Comparison of ENCODE assay signal across 8 cellular contexts in genomic region chr9:93061791-93062299, GRCh38. TPM values are rescaled to one million over a fixed set of nuclear protein-coding genes. Genes with fewer than 3 reads are reported as not detected.
A peak's percentile ranks its signal among the peaks of the same experiment; 100 is the strongest.
DNase-seq lines count a peak whose midpoint lies in the region; TF ChIP-seq lines count a peak whose summit lies in the region.

No MANE protein-coding gene starts in this region.

- peak overlapping the region; percentile 15 for H3K56ac ChIP-seq in mesendoderm (ENCODE audit: low read length)

- peak; percentile 86 for DNase-seq in H7
- no peak for DNase-seq in mesendoderm
- DNase-seq in hepatic stellate cell (ENCODE audit: low spot score), result no peak
- no peak for DNase-seq in stimulated activated naive CD4-positive, alpha-beta T cell treated with Interleukin-2 at 50 U/mL for 16 hours (lab: John Stamatoyannopoulos, UW)
- no peak for DNase-seq in COR-L47 (lab: John Stamatoyannopoulos, UW)
- DNase-seq in LoVo (ENCODE audit: low spot score), result no peak

- no peaks in the 10 kb centered on the region for H3K36me3 ChIP-seq in H7 (replicated peaks; ENCODE audit: control insufficient read depth, insufficient read depth, low read length)
- H3K36me3 ChIP-seq in SU-DHL-6 (ENCODE audit: low read length), result no peaks in the 10 kb centered on the region
- no peaks in the 10 kb centered on the region for H3K36me3 ChIP-seq in mesendoderm (ENCODE audit: control insufficient read depth, insufficient read depth, low read length)

- H2BK15ac ChIP-seq in mesendoderm (replicated peaks; ENCODE audit: low read depth), result no peak overlapping the region

- peak overlapping the region; percentile 42 for H3K4me2 ChIP-seq in SU-DHL-6 (ENCODE audit: low read depth, low read length, poor library complexity, severe bottlenecking)
- H3K4me2 ChIP-seq in mesendoderm (ENCODE audit: low read length), result no peak overlapping the region

- H3K79me2 ChIP-seq in SU-DHL-6 (ENCODE audit: insufficient read depth, low read length) (no peaks in the 10 kb centered on the region), mesendoderm (ENCODE audit: control insufficient read depth, insufficient read depth, low read length) (no peaks in the 10 kb centered on the region)

- H2BK5ac ChIP-seq in mesendoderm (ENCODE audit: low read length), result no peak overlapping the region

- H3K9me2 ChIP-seq in SU-DHL-6 (replicated peaks; ENCODE audit: insufficient read depth, low read length), result no peaks in the 10 kb centered on the region

- H3K9ac ChIP-seq in SU-DHL-6 (ENCODE audit: low read length) (no peak overlapping the region), mesendoderm (ENCODE audit: low read length) (no peak overlapping the region)

- no peaks in the 10 kb centered on the region for H4K20me1 ChIP-seq in SU-DHL-6 (ENCODE audit: low read depth, low read length)

- H3F3A ChIP-seq in SU-DHL-6 (ENCODE audit: insufficient read depth), result peaks cover 17% of the 10 kb centered on the region

- H3K27ac ChIP-seq in SU-DHL-6 (ENCODE audit: low read depth, low read length) (peak overlapping the region; percentile 70), mesendoderm (ENCODE audit: low read depth, low read length) (no peak overlapping the region)

- H4K5ac ChIP-seq in mesendoderm (ENCODE audit: low read length), result no peak overlapping the region

- H3K4me1 ChIP-seq in mesendoderm (ENCODE audit: control insufficient read depth, low read depth, low read length), result peaks cover 9% of the 10 kb centered on the region

- H2AK5ac ChIP-seq in mesendoderm (ENCODE audit: low read length), result no peak overlapping the region

- no peak overlapping the region for H3K4me3 ChIP-seq in H7 (ENCODE audit: insufficient read depth, low read depth, low read length)
- H3K4me3 ChIP-seq in SU-DHL-6 (ENCODE audit: insufficient read depth, low read length, poor library complexity, severe bottlenecking), result no peak overlapping the region
- H3K4me3 ChIP-seq in mesendoderm (ENCODE audit: low read length), result no peak overlapping the region

- no peak overlapping the region for H2BK120ac ChIP-seq in mesendoderm (ENCODE audit: low read depth, low read length)

- H3K27me3 ChIP-seq in H7 (ENCODE audit: control insufficient read depth, insufficient read depth, low read length), result peaks cover 1% of the 10 kb centered on the region; the same call in 1 of the 2 replicates
- no peaks in the 10 kb centered on the region for H3K27me3 ChIP-seq in SU-DHL-6 (ENCODE audit: low read length)
- no peaks in the 10 kb centered on the region for H3K27me3 ChIP-seq in mesendoderm (ENCODE audit: insufficient read depth, low read length, poor library complexity)

- H3K23ac ChIP-seq in mesendoderm (ENCODE audit: low read length), result no peak overlapping the region

- no peak overlapping the region for H4K8ac ChIP-seq in mesendoderm (ENCODE audit: low read depth, low read length)

- no peaks in the 10 kb centered on the region for H3K9me3 ChIP-seq in SU-DHL-6 (ENCODE audit: insufficient read depth, low read length)

- no peak overlapping the region for H2AFZ ChIP-seq in SU-DHL-6 (ENCODE audit: low read depth, low read length, severe bottlenecking)

- H3K18ac ChIP-seq in mesendoderm (ENCODE audit: low read length), result no peak overlapping the region

- H3K79me1 ChIP-seq in mesendoderm (ENCODE audit: low read length), result no peaks in the 10 kb centered on the region

- no peak for TF ChIP-seq CTCF in SU-DHL-6 (IDR thresholded peaks at IDR 0.05; ENCODE audit: insufficient read depth, low read length, poor library complexity, severe bottlenecking)

- TF ChIP-seq POLR2A in GM15510 (IDR thresholded peaks at IDR 0.05; ENCODE audit: borderline replicate concordance, extremely low read depth, insufficient read length), result peak; percentile 13

- H3K4ac ChIP-seq in mesendoderm (ENCODE audit: low read depth, low read length), result no peak overlapping the region

- no CpG with 5 or more reads among the region's 16 CpGs for WGBS in mesendoderm (ENCODE audit: extremely low coverage, insufficient coverage, low lambda C conversion rate)

RNA-seq across cellular contexts. Expression of gene SUSD3, which starts 3.3 kb away (rescaled TPM):
- 20.3 and 25.1 TPM in 2 replicates for total RNA-seq in H7 (2014; rRNA removed; shearing (Covaris generic))
- 4.2 TPM for polyA plus RNA-seq in mesendoderm (2013, experiment 1 of 2)
- polyA plus RNA-seq in mesendoderm (2013, experiment 2 of 2), result 3.7 TPM

RNA-seq across cellular contexts. Expression of gene CARD19, which starts 34.2 kb away (rescaled TPM):
- total RNA-seq in H7 (2014; rRNA removed; shearing (Covaris generic)), result 46.5 and 69.8 TPM in 2 replicates
- polyA plus RNA-seq in mesendoderm (2013, experiment 1 of 2), result 14.8 TPM
- 15.9 TPM for polyA plus RNA-seq in mesendoderm (2013, experiment 2 of 2)
